In genomic region chr3:171459130-171459941, GRCh38 we compare ENCODE assay signal across 8 cellular contexts. TPM values are rescaled to one million over a fixed set of nuclear protein-coding genes. Genes with fewer than 3 reads are reported as not detected.
DNase-seq lines count a peak whose midpoint lies in the region; ATAC-seq and TF ChIP-seq lines count a peak whose summit lies in the region.

No MANE protein-coding gene starts in this region.

- BruUV-seq in Calu3 (replicated peaks; lab: Mats Ljungman, UMichigan), result no TSS peak

- peak overlapping the region; percentile 84 for H3K27ac ChIP-seq in VCaP

- peak; percentile 58 for DNase-seq in Calu3
- peak; percentile 45 for DNase-seq in LoVo (ENCODE audit: low spot score)
- DNase-seq in cardiac fibroblast (ENCODE audit: low read depth in 2 of 2), result peak; percentile 53 to 55
- peak; percentile 55 for DNase-seq in kidney glomerular epithelial cell (lab: John Stamatoyannopoulos, UW)
- DNase-seq in stimulated activated CD4-positive, alpha-beta T cell treated with anti-CD3 and anti-CD28 coated beads, Interleukin-15, amount 100 ng/mL, for 24 hours, result peak; percentile 56
- DNase-seq in middle frontal gyrus (ENCODE audit: extremely low spot score, low spot score), result no peak

- H3K9me3 Mint-ChIP-seq in Calu3 (ENCODE audit: low read depth, unreplicated experiment), result no peaks in the 10 kb centered on the region

- H3K4me1 Mint-ChIP-seq in Calu3 (ENCODE audit: low read depth, unreplicated experiment), result peaks cover 45% of the 10 kb centered on the region

- H3K27ac Mint-ChIP-seq in Calu3 (ENCODE audit: unreplicated experiment), result peak overlapping the region; percentile 85

- intact Hi-C loops in Calu3 (cut with micrococcal nuclease; ENCODE audit: unreplicated experiment), result loop anchor here (5.0 kb wide), 1 partner anchor 497 kb away; no protein-coding TSS in a partner anchor

- ATAC-seq in GM18870 (IDR thresholded peaks at IDR 0.05; ENCODE audit: unreplicated experiment), result no peak

- CTCF ChIA-PET in Calu3 (lab: Charles Lee), result interaction anchor here (0.6 to 1.2 kb wide), 2 partner anchors 252 to 675 kb away, joined by 4 read pairs; no protein-coding TSS in a partner anchor

- peaks cover 39% of the 10 kb centered on the region for H3K36me3 Mint-ChIP-seq in Calu3 (ENCODE audit: insufficient read depth, unreplicated experiment)

- peak overlapping the region; percentile 71 to 86 for H3K4me3 ChIP-seq in cardiac fibroblast (replicated peaks in 1 of 2; ENCODE audit: low read depth in 2 of 2, low read length in 2 of 2)

- peak overlapping the region; percentile 97 for H3K4me3 Mint-ChIP-seq in Calu3 (ENCODE audit: low read depth, unreplicated experiment)

- TF ChIP-seq CTCF in Calu3 (IDR thresholded peaks at IDR 0.05; ENCODE audit: unreplicated experiment) (no peak), VCaP (conservative IDR thresholded peaks at IDR 0.05) (no peak), cardiac fibroblast (IDR thresholded peaks at IDR 0.05; ENCODE audit: low read depth, low read length) (no peak)

- H3K27me3 Mint-ChIP-seq in Calu3 (ENCODE audit: unreplicated experiment), result no peaks in the 10 kb centered on the region

RNA-seq across cellular contexts. Expression of gene TNIK, which starts 0.9 kb away (rescaled TPM):
- total RNA-seq in Calu3 (2022), result 17.6 and 19.7 TPM in 2 replicates
